In genomic region chr11:35990170-35990569, GRCh38 we compare ENCODE assay signal across 28 cellular contexts. TPM values are rescaled to one million over a fixed set of nuclear protein-coding genes. Genes with fewer than 3 reads are reported as not detected.
"Had no signal": no experiment of that assay in that cellular context is flagged by ENCODE, and none has a peak within 500 bp of the region (broad histone marks: within the 10 kb centered on the region; RNA-seq: fewer than 3 reads in every experiment).

No MANE protein-coding gene starts in this region.

- H3K4me3 Mint-ChIP-seq: activated CD8-positive, alpha-beta T cell treated with anti-CD3 and anti-CD28 coated beads for 36 hours; activated naive CD8-positive, alpha-beta T cell treated with anti-CD3 and anti-CD28 coated beads, Interleukin-2, amount 10 ng/mL, durations not matched to agents 7 days and 5 days; activated T-cell treated with anti-CD3 and anti-CD28 coated beads, Interleukin-2, amount 50 U/mL, for 72 hours; brain; central memory CD8-positive, alpha-beta T cell; IgD-negative memory B cell had no signal

- H3K27me3 Mint-ChIP-seq: brain had no signal

- H3K27me3 ChIP-seq: adrenal gland, MG63 had no signal

- H3K4me1 Mint-ChIP-seq: central memory CD8-positive, alpha-beta T cell; IgD-negative memory B cell had no signal

- ATAC-seq: activated CD4-positive, CD25-positive, alpha-beta regulatory T cell treated with anti-CD3 and anti-CD28 coated beads, Interleukin-2, amount 50 U/mL, for 24 hours; activated CD8-positive, alpha-beta T cell treated with anti-CD3 and anti-CD28 coated beads for 36 hours; activated T-cell treated with anti-CD3 and anti-CD28 coated beads, Interleukin-2, amount 50 U/mL, for 72 hours; Right ventricle myocardium inferior had no signal

- H3K9me3 Mint-ChIP-seq: activated CD8-positive, alpha-beta T cell treated with anti-CD3 and anti-CD28 coated beads for 36 hours; central memory CD8-positive, alpha-beta T cell had no signal

- H3K36me3 Mint-ChIP-seq: activated naive CD8-positive, alpha-beta T cell treated with anti-CD3 and anti-CD28 coated beads, Interleukin-2, amount 10 ng/mL, durations not matched to agents 7 days and 5 days; IgD-negative memory B cell had no signal

- H3K27ac ChIP-seq: adrenal gland had no signal

- H3K4me3 ChIP-seq: adrenal gland, MG63 had no signal

- H3K36me3 ChIP-seq: adrenal gland had no signal

- DNase-seq: activated CD4-positive, alpha-beta T cell treated with anti-CD3 and anti-CD28 coated beads for 4 hours; activated CD8-positive, alpha-beta memory T cell treated with anti-CD3 and anti-CD28 coated beads, Interleukin-2, amount 50 U/mL, for 4 hours; activated CD8-positive, alpha-beta T cell treated with anti-CD3 and anti-CD28 coated beads for 36 hours; activated naive CD4-positive, alpha-beta T cell treated with anti-CD3 and anti-CD28 coated beads, Interleukin-2, amount 50 U/mL, for 16 hours; activated naive CD8-positive, alpha-beta T cell treated with anti-CD3 and anti-CD28 coated beads, Interleukin-2, amount 10 ng/mL, durations not matched to agents 7 days and 5 days; activated T-cell treated with anti-CD3 and anti-CD28 coated beads, Interleukin-2, amount 50 U/mL, for 72 hours; adrenal gland; anterior cingulate cortex; KG1; MG63; MV-4-11; NCI-H1092 treated with DMSO at 0.1 percent for 48 hours; NCI-H1417 treated with DMSO at 0.1 percent for 48 hours; NCI-H1694; NCI-H2029; NCI-H2107; NCI-H2171 treated with DMSO at 0.1 percent for 48 hours; NCI-H345; NCI-H510A; NCI-H82; RPMI8226; T-helper 1 cell had no signal

- H3K9me3 ChIP-seq: adrenal gland had no signal

- H3K4me1 ChIP-seq: adrenal gland had no signal

- H3K27ac Mint-ChIP-seq: activated CD8-positive, alpha-beta T cell treated with anti-CD3 and anti-CD28 coated beads for 36 hours; activated naive CD8-positive, alpha-beta T cell treated with anti-CD3 and anti-CD28 coated beads, Interleukin-2, amount 10 ng/mL, durations not matched to agents 7 days and 5 days; IgD-negative memory B cell had no signal

RNA-seq across cellular contexts. Expression of gene LDLRAD3, which starts 46.3 kb away (rescaled TPM):
- total RNA-seq: activated T-cell treated with anti-CD3 and anti-CD28 coated beads, Interleukin-2, amount 50 U/mL, for 72 hours; OCI-LY7 had no signal
